Comparison of ENCODE assay signal across 8 cellular contexts in the genomic region with DNA sequence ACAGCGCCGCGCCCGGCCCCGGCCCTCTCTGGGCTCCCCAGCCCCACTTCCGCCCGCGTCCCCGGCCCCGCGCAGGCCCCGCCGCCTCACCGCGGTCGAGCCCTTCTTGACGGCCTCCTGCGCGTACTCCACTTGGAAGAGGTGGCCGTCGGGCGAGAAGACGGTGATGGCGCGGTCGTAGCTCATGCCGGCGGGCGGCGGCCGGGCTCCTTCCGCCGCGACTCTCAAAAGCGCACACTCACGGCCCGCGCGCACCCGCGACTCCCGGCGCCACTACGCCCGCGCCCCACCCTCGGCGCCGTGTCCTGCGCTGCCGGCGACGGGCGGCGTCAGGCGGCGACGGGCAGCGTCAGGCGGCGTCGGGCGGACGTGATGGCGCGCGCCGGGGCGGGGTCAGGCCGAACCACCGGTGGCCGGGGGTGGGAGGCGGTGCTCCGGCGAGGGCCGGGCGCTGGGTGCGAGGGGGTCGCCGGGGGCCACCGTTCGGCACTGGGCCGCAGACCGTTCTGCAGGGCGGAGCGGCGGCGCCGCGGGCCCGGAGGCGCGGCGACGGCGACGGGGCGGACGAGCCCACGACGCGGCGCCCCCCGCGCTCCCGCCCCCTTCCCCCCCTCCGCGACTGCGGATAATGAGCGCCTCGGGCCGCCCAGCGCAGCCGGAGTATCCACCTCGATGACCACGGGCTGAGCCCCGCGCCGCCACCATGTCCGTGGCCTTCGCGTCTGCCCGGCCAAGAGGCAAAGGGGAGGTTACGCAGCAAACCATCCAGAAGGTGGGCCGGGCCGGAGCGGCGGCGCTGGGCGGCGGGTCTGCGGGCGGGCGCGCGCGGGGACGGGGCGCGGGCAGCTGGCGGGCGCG. TPM values are rescaled to one million over a fixed set of nuclear protein-coding genes. Genes with fewer than 3 reads are reported as not detected.
DNase-seq lines count a peak whose midpoint lies in the region; ATAC-seq and TF ChIP-seq lines count a peak whose summit lies in the region.

A gene (minus strand): TSS at position 277 of the 858 bp plus-strand sequence. CDS start 91 bp downstream, at position 186.
A gene with protein sequence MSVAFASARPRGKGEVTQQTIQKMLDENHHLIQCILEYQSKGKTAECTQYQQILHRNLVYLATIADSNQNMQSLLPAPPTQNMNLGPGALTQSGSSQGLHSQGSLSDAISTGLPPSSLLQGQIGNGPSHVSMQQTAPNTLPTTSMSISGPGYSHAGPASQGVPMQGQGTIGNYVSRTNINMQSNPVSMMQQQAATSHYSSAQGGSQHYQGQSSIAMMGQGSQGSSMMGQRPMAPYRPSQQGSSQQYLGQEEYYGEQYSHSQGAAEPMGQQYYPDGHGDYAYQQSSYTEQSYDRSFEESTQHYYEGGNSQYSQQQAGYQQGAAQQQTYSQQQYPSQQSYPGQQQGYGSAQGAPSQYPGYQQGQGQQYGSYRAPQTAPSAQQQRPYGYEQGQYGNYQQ (plus strand): TSS at position 652 of the 858 bp plus-strand sequence. CDS start 52 bp downstream, at position 704.

- TF ChIP-seq CTCF in AG04450 (IDR thresholded peaks at IDR 0.05; ENCODE audit: low read depth, low read length) = no peak

- H3K4me3 ChIP-seq in AG04450 (ENCODE audit: low read depth, low read length) = peak within 1 kb of the TSS; percentile 73

- ATAC-seq in GM18861 (IDR thresholded peaks at IDR 0.05; ENCODE audit: unreplicated experiment) (peak; percentile 73), HG03066 (IDR thresholded peaks at IDR 0.05; ENCODE audit: low read depth, unreplicated experiment) (peak; percentile 70), left lobe of liver (peak; percentile 76)

- H3K27me3 ChIP-seq in AG04450 (ENCODE audit: control insufficient read depth, insufficient read depth, low read length) = no peaks in the 10 kb centered on the region

- CTCF ChIA-PET in AG04450 (lab: Charles Lee) = no interaction called here

- no peak for DNase-seq in AG04450 (ENCODE audit: low read depth, low spot score)
- peak; percentile 81 for DNase-seq in NCI-H2227 treated with DMSO at 0.1 percent for 48 hours (lab: John Stamatoyannopoulos, UW)
- peak; percentile 73 to 79 for DNase-seq in activated CD4-positive, alpha-beta T cell treated with anti-CD3 and anti-CD28 coated beads for 24 hours (ENCODE audit: low read depth in 2 of 2)
- peak; percentile 89 for DNase-seq in left lobe of liver (ENCODE audit: low spot score)
- peak; percentile 86 to 87 for DNase-seq in stimulated activated CD4-positive, alpha-beta T cell treated with anti-CD3 and anti-CD28 coated beads, Interleukin-2, amount 100 ng/mL, for 24 hours

- POLR2A ChIA-PET in AG04450 (lab: Yijun Ruan, JAX) = interaction anchor here (0.6 to 1.9 kb wide), 3 partner anchors 22 to 77 kb away, joined by 3 to 8 read pairs (median 4); a partner anchor contains a TSS

- H3K9me3 ChIP-seq in AG04450 (ENCODE audit: control insufficient read depth, insufficient read depth, low read length) = no peaks in the 10 kb centered on the region; the same call in 1 of the 2 replicates

- H3K27ac ChIP-seq in AG04450 (ENCODE audit: low read depth, low read length) (peak within 1 kb of the TSS; percentile 31), cingulate gyrus (ENCODE audit: low read depth, low read length) (peak within 1 kb of the TSS; percentile 89)

RNA-seq across cellular contexts. Expression of the first gene that starts in this region (rescaled TPM):
- 368 and 383 TPM in 2 replicates for polyA plus RNA-seq in AG04450 (2011; rRNA removed)
- 147 and 177 TPM in 2 replicates for polyA minus RNA-seq in AG04450 (2011; rRNA and poly(A)+ RNA removed)
- 138 TPM for total RNA-seq in left lobe of liver

RNA-seq across cellular contexts. Expression of the second gene that starts in this region (rescaled TPM):
- 6.5 and 6.8 TPM in 2 replicates for polyA plus RNA-seq in AG04450 (2011; rRNA removed)
- polyA minus RNA-seq in AG04450 (2011; rRNA and poly(A)+ RNA removed) = 8.6 and 9.9 TPM in 2 replicates
- total RNA-seq in left lobe of liver = 33.4 TPM
